In genomic region chr9:122464633-122465567, GRCh38 we compare ENCODE assay signal across 8 cellular contexts. TPM values are rescaled to one million over a fixed set of nuclear protein-coding genes. Genes with fewer than 3 reads are reported as not detected.
DNase-seq lines count a peak whose midpoint lies in the region; ATAC-seq and FAIRE-seq lines count a peak whose summit lies in the region.

No MANE protein-coding gene starts in this region.

- H3K36me3 Mint-ChIP-seq in CD4-positive, CD25-positive, alpha-beta regulatory T cell: no peaks in the 10 kb centered on the region

- peak overlapping the region; percentile 56 for H3K27ac ChIP-seq in CD4-positive, CD25-positive, alpha-beta regulatory T cell (ENCODE audit: insufficient read depth, low read length, poor library complexity, severe bottlenecking)

- peak overlapping the region; percentile 95 for H3K4me3 ChIP-seq in CD4-positive, CD25-positive, alpha-beta regulatory T cell (ENCODE audit: low read depth, low read length)

- no peaks in the 10 kb centered on the region for H3K36me3 ChIP-seq in CD4-positive, CD25-positive, alpha-beta regulatory T cell (ENCODE audit: control insufficient read depth, insufficient read depth, low read length)

- FAIRE-seq in endometrium (lab: Jason Lieb, UNC): peak; percentile 57

- DNase-seq in CD4-positive, CD25-positive, alpha-beta regulatory T cell: peak; percentile 36 to 88 (median 72)
- DNase-seq in HS-5 (ENCODE audit: low read depth) (peak; percentile 71), NOMO-1 (lab: John Stamatoyannopoulos, UW; ENCODE audit: unreplicated experiment in 2 of 2) (peak; percentile 71 to 82), mucosa of gallbladder (ENCODE audit: low spot score) (peak; percentile 83)
- peak; percentile 24 to 43 for DNase-seq in activated CD8-positive, alpha-beta memory T cell treated with anti-CD3 and anti-CD28 coated beads for 4 hours (ENCODE audit: low read depth in 2 of 2)
- DNase-seq in stimulated activated CD8-positive, alpha-beta memory T cell treated with anti-CD3 and anti-CD28 coated beads, Interleukin-4, amount 100 ng/mL, for 1 hour (ENCODE audit: low read depth in 2 of 2, low spot score in 1 of 2): peak; percentile 11 to 46

- H3K27me3 ChIP-seq in CD4-positive, CD25-positive, alpha-beta regulatory T cell (ENCODE audit: control insufficient read depth, insufficient read depth, low read length): peaks cover 22% of the 10 kb centered on the region

- H3K4me1 ChIP-seq in CD4-positive, CD25-positive, alpha-beta regulatory T cell (ENCODE audit: control insufficient read depth, insufficient read depth, low read length, poor library complexity, severe bottlenecking): no peaks in the 10 kb centered on the region

- peaks cover 0 to 4% (median 0%) of the 10 kb centered on the region in 7 donors for H3K9me3 Mint-ChIP-seq in CD4-positive, CD25-positive, alpha-beta regulatory T cell

- H3K27ac Mint-ChIP-seq in CD4-positive, CD25-positive, alpha-beta regulatory T cell: peak overlapping the region; percentile 89 to 97 (median 92)

- H3K9me3 ChIP-seq in CD4-positive, CD25-positive, alpha-beta regulatory T cell (ENCODE audit: control insufficient read depth in 2 of 2, low read length in 2 of 2): no peaks in the 10 kb centered on the region

- peak; percentile 60 to 71 for ATAC-seq in CD4-positive, CD25-positive, alpha-beta regulatory T cell (ENCODE audit: low read depth in 2 of 2)
- peak; percentile 68 for ATAC-seq in GM19397 (IDR thresholded peaks at IDR 0.05; ENCODE audit: unreplicated experiment)

- H3K27me3 Mint-ChIP-seq in CD4-positive, CD25-positive, alpha-beta regulatory T cell: peaks cover 59% of the 10 kb centered on the region

- peak overlapping the region; percentile 84 to 98 (median 91) for H3K4me3 Mint-ChIP-seq in CD4-positive, CD25-positive, alpha-beta regulatory T cell

- peaks cover 5 to 11% (median 8%) of the 10 kb centered on the region in 4 donors for H3K4me1 Mint-ChIP-seq in CD4-positive, CD25-positive, alpha-beta regulatory T cell

RNA-seq across cellular contexts. Expression of gene OR1J1, which starts 12.8 kb away (rescaled TPM):
- total RNA-seq in CD4-positive, CD25-positive, alpha-beta regulatory T cell: not detected
- not detected for polyA plus RNA-seq in CD4-positive, CD25-positive, alpha-beta regulatory T cell
- total RNA-seq in mucosa of gallbladder: not detected

RNA-seq across cellular contexts. Expression of gene OR1J2, which starts 45.7 kb away (rescaled TPM):
- total RNA-seq in CD4-positive, CD25-positive, alpha-beta regulatory T cell: 0.42 TPM
- not detected for polyA plus RNA-seq in CD4-positive, CD25-positive, alpha-beta regulatory T cell
- not detected for total RNA-seq in mucosa of gallbladder

RNA-seq across cellular contexts. Expression of gene OR1J4, which starts 54.0 kb away (rescaled TPM):
- total RNA-seq in CD4-positive, CD25-positive, alpha-beta regulatory T cell: 1.8 TPM
- not detected for polyA plus RNA-seq in CD4-positive, CD25-positive, alpha-beta regulatory T cell
- total RNA-seq in mucosa of gallbladder: not detected

Comparison
In these comparisons a context has a peak if more than half of its experiments do, and no peak if none do; other contexts are left out.
1. Peak in every context shown above with its lines: DNase-seq, ATAC-seq, H3K4me3 ChIP-seq and H3K27ac ChIP-seq.
2. DNase-seq: peak in every context shown above with its lines; median percentile 83 in mucosa of gallbladder; 76 in NOMO-1; 72 in CD4-positive, CD25-positive, alpha-beta regulatory T cell; 71 in HS-5; 34 in activated CD8-positive, alpha-beta memory T cell treated with anti-CD3 and anti-CD28 coated beads for 4 hours; 28 in stimulated activated CD8-positive, alpha-beta memory T cell treated with anti-CD3 and anti-CD28 coated beads, Interleukin-4, amount 100 ng/mL, for 1 hour.